Comparison of ENCODE assay signal across 1 cellular context in the genomic region with DNA sequence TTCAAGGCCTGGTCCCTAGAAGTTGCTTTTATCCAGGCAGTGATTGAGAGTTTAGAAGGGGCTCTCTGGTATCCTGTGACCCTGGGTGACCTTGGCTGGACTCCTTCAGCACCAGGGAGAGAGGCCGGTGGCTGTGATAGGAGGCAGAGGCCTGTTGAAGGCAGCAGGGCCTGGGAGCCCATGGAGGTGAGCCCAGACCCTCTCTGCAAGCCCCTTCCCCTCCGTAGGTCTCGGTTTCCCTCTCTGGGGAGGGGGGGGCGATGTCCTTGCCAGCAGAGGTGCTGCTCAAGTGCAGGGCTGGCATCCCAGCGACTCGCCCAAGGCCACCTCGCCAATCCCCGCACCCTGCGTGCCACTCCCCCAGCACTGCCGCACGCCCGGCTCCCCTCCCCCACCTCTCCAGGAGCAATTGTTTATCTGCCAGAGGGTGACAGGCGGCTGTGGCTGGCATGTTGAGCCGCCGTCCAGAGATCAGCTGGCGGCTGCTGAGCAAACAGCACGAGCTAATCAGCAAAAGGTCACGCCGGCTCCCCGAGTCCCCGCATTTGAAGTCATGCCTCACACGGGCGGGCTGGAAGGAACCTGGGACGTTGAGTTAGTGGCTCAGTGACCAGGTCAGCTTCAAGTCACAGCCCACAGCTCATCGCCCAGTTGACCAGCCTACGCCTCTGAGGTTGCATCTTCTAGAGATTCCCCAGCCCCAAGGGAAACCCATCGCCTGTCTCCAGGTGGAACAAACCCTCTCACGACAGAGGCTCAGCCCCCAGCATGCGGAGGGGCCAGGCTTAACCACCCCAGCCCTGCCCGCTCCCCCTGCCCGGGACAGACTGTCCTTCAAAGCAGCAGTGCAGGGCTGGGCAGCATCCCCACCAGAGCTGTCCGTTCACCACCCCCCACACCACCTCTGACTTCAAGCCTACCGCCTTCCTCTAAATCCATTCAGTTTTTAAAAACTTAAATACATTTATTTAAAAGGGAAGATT.
TF ChIP-seq lines count a peak whose summit lies in the region.

No MANE protein-coding gene starts in this region.

TF ChIP-seq in HepG2, 621 proteins besides CTCF, POLR2A, EP300 and RAD21 (continued from another document and continues in another):
- TF ChIP-seq ZNF563 (CRISPR knock-in tag; IDR thresholded peaks at IDR 0.05) (peak; percentile 96), ARNT (IDR thresholded peaks at IDR 0.05) (no peak), ARID4A (CRISPR knock-in tag; IDR thresholded peaks at IDR 0.05; ENCODE audit: borderline replicate concordance) (peak; percentile 89), NPAS2 (CRISPR knock-in tag; IDR thresholded peaks at IDR 0.05; ENCODE audit: borderline replicate concordance) (no peak), NR2F2 (IDR thresholded peaks at IDR 0.05; ENCODE audit: borderline replicate concordance, low read depth) (peak; percentile 93), ZNF280B (CRISPR knock-in tag; IDR thresholded peaks at IDR 0.05; ENCODE audit: borderline replicate concordance) (peak; percentile 92; the same call in 1 of the 2 replicates), PAX8 (CRISPR knock-in tag; IDR thresholded peaks at IDR 0.05; ENCODE audit: borderline replicate concordance) (no peak), NR2F1 (CRISPR knock-in tag; IDR thresholded peaks at IDR 0.05) (peak; percentile 81 to 87; a peak in 3 of 4 replicates), GATAD1 (CRISPR knock-in tag; IDR thresholded peaks at IDR 0.05) (peak; percentile 69), NKX3-1 (CRISPR knock-in tag; IDR thresholded peaks at IDR 0.05) (0 out of 2 replicates have a peak, but pooled peaks have one; percentile 67), ZBTB21 (CRISPR knock-in tag; IDR thresholded peaks at IDR 0.05) (no peak), ZNF749 (CRISPR knock-in tag; IDR thresholded peaks at IDR 0.05; ENCODE audit: borderline replicate concordance) (peak; percentile 74; the same call in 1 of the 2 replicates), ZNF782 (CRISPR knock-in tag; IDR thresholded peaks at IDR 0.05; ENCODE audit: borderline replicate concordance) (peak; percentile 91; the same call in 1 of the 2 replicates), FOXK2 (IDR thresholded peaks at IDR 0.05) (peak; percentile 31), ZNF431 (CRISPR knock-in tag; IDR thresholded peaks at IDR 0.05; ENCODE audit: borderline replicate concordance, low read depth) (no peak; the same call in 1 of the 2 replicates), ZNF30 (CRISPR knock-in tag; IDR thresholded peaks at IDR 0.05) (no peak), ATAD3A (CRISPR knock-in tag; IDR thresholded peaks at IDR 0.05) (no peak), CENPX (CRISPR knock-in tag; IDR thresholded peaks at IDR 0.05) (no peak), FOXO1 (CRISPR knock-in tag; IDR thresholded peaks at IDR 0.05) (peak; percentile 98), MYPOP (CRISPR knock-in tag; IDR thresholded peaks at IDR 0.05) (peak; percentile 91), PHF21A (CRISPR knock-in tag; IDR thresholded peaks at IDR 0.05) (peak; percentile 95), ZNF713 (CRISPR knock-in tag; IDR thresholded peaks at IDR 0.05) (peak; percentile 93; the same call in 1 of the 2 replicates), ETS1 (CRISPR knock-in tag; IDR thresholded peaks at IDR 0.05) (no peak), SPEN (CRISPR knock-in tag; IDR thresholded peaks at IDR 0.05; ENCODE audit: low read depth) (peak; percentile 80; the same call in 1 of the 2 replicates), MBD4 (IDR thresholded peaks at IDR 0.05; ENCODE audit: borderline replicate concordance, low read length) (no peak), THAP9 (CRISPR knock-in tag; IDR thresholded peaks at IDR 0.05; ENCODE audit: borderline replicate concordance) (peak; percentile 77; the same call in 1 of the 2 replicates), KDM2A (CRISPR knock-in tag; IDR thresholded peaks at IDR 0.05; ENCODE audit: borderline replicate concordance, low read depth) (peak; percentile 85), KDM1A (CRISPR knock-in tag; IDR thresholded peaks at IDR 0.05) (peak; percentile 18; the same call in 1 of the 2 replicates), ZFP41 (CRISPR knock-in tag; IDR thresholded peaks at IDR 0.05; ENCODE audit: borderline replicate concordance) (peak; percentile 62; the same call in 1 of the 2 replicates), SKI (IDR thresholded peaks at IDR 0.05; ENCODE audit: partially characterized antibody) (peak; percentile 99), POGZ (CRISPR knock-in tag; IDR thresholded peaks at IDR 0.05) (peak; percentile 81), ELF1 (CRISPR knock-in tag; IDR thresholded peaks at IDR 0.05) (peak; percentile 9; the same call in 1 of the 2 replicates), CREB3 (CRISPR knock-in tag; IDR thresholded peaks at IDR 0.05) (no peak), ZNF883 (CRISPR knock-in tag; IDR thresholded peaks at IDR 0.05; ENCODE audit: not compliant biosample characterization) (no peak), ZNF772 (CRISPR knock-in tag; IDR thresholded peaks at IDR 0.05) (peak; percentile 97), AGO1 (IDR thresholded peaks at IDR 0.05; ENCODE audit: low read depth, low read length, poor library complexity, severe bottlenecking) (no peak), ZNF552 (CRISPR knock-in tag; IDR thresholded peaks at IDR 0.05; ENCODE audit: borderline replicate concordance) (peak; percentile 98), MIER3 (CRISPR knock-in tag; IDR thresholded peaks at IDR 0.05; ENCODE audit: borderline replicate concordance) (peak; percentile 93; the same call in 1 of the 2 replicates), ZKSCAN1 (IDR thresholded peaks at IDR 0.05; ENCODE audit: low read length) (no peak), RXRB (CRISPR knock-in tag; IDR thresholded peaks at IDR 0.05; ENCODE audit: borderline replicate concordance) (peak; percentile 95), ZKSCAN5 (CRISPR knock-in tag; IDR thresholded peaks at IDR 0.05) (no peak), HOXA9 (CRISPR knock-in tag; IDR thresholded peaks at IDR 0.05; ENCODE audit: borderline replicate concordance) (peak; percentile 92), SP5 (CRISPR knock-in tag; IDR thresholded peaks at IDR 0.05; ENCODE audit: borderline replicate concordance, low read depth) (peak; percentile 67), PRMT3 (CRISPR knock-in tag; IDR thresholded peaks at IDR 0.05; ENCODE audit: borderline replicate concordance, low read depth) (no peak)
- TF ChIP-seq, protein P1, sequence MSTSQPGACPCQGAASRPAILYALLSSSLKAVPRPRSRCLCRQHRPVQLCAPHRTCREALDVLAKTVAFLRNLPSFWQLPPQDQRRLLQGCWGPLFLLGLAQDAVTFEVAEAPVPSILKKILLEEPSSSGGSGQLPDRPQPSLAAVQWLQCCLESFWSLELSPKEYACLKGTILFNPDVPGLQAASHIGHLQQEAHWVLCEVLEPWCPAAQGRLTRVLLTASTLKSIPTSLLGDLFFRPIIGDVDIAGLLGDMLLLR (CRISPR knock-in tag; IDR thresholded peaks at IDR 0.05) = no peak
- TF ChIP-seq, protein P2, sequence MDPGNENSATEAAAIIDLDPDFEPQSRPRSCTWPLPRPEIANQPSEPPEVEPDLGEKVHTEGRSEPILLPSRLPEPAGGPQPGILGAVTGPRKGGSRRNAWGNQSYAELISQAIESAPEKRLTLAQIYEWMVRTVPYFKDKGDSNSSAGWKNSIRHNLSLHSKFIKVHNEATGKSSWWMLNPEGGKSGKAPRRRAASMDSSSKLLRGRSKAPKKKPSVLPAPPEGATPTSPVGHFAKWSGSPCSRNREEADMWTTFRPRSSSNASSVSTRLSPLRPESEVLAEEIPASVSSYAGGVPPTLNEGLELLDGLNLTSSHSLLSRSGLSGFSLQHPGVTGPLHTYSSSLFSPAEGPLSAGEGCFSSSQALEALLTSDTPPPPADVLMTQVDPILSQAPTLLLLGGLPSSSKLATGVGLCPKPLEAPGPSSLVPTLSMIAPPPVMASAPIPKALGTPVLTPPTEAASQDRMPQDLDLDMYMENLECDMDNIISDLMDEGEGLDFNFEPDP (CRISPR knock-in tag; conservative IDR thresholded peaks at IDR 0.05) = no peak
- TF ChIP-seq, protein P3, sequence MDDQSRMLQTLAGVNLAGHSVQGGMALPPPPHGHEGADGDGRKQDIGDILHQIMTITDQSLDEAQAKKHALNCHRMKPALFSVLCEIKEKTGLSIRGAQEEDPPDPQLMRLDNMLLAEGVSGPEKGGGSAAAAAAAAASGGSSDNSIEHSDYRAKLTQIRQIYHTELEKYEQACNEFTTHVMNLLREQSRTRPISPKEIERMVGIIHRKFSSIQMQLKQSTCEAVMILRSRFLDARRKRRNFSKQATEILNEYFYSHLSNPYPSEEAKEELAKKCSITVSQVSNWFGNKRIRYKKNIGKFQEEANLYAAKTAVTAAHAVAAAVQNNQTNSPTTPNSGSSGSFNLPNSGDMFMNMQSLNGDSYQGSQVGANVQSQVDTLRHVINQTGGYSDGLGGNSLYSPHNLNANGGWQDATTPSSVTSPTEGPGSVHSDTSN (CRISPR knock-in tag; IDR thresholded peaks at IDR 0.05; ENCODE audit: borderline replicate concordance) = peak; percentile 75; the same call in 1 of the 2 replicates
